15 cellular contexts compared by ENCODE assay signal in the genomic region with DNA sequence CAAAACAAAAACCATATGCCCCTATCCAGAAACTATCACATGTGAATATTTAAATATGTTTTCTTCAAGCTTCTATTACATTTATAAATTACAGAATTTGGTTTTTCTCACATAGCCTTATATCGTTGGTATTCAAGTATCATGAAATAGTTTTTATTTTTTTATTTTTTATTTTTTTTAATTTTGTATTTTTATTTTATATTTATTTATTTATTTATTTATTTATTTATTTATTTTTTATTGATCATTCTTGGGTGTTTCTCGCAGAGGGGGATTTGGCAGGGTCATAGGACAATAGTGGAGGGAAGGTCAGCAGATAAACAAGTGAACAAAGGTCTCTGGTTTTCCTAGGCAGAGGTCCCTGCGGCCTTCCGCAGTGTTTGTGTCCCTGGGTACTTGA. TPM values are rescaled to one million over a fixed set of nuclear protein-coding genes. Genes with fewer than 3 reads are reported as not detected.
"Had no signal": no experiment of that assay in that cellular context is flagged by ENCODE, and none has a peak within 500 bp of the region (broad histone marks: within the 10 kb centered on the region; RNA-seq: fewer than 3 reads in every experiment).

No MANE protein-coding gene starts in this region.

RNA-seq across cellular contexts. Expression of gene GABRG3, which starts 32.0 kb away (rescaled TPM):
- total RNA-seq: activated naive CD4-positive, alpha-beta T cell treated with anti-CD3 and anti-CD28 coated beads for 36 hours; activated naive CD4-positive, alpha-beta T cell treated with anti-CD3 and anti-CD28 coated beads, Interleukin-2, amount 50 U/mL, for 72 hours; activated naive CD8-positive, alpha-beta T cell treated with anti-CD3 and anti-CD28 coated beads for 36 hours; activated naive CD8-positive, alpha-beta T cell treated with anti-CD3 and anti-CD28 coated beads, Interleukin-2, amount 10 ng/mL, durations not matched to agents 7 days and 5 days; activated T-cell treated with anti-CD3 and anti-CD28 coated beads, Interleukin-2, amount 50 U/mL, for 4 hours; activated T-cell treated with anti-CD3 and anti-CD28 coated beads, Interleukin-2, amount 50 U/mL, for 72 hours; activated T-helper 1 cell treated with anti-CD3 and anti-CD28 coated beads, Interleukin-12 subunit alpha, Interleukin-12 subunit beta, Interleukin-2, Interleukin-4 antibody, amounts not matched to agents 30 ng/mL and 10 ng/mL and 1 ng/mL, durations not matched to agents 14 hours and 24 hours and 36 hours; activated T-helper 17 cell treated with anti-CD3 and anti-CD28 coated beads, Interleukin-2, amount 50 U/mL, for 72 hours; activated T-helper 2 cell treated with anti-CD3 and anti-CD28 coated beads, Interferon-gamma antibody, Interleukin-2, Interleukin-4, amounts not matched to agents 10 μg/mL and 5 μg/mL and 100 μg/mL, durations not matched to agents 14 hours and 24 hours and 36 hours; aorta; ascending aorta; body of pancreas; bronchial epithelial cell; cardiac muscle cell; chondrocyte had no signal
